In genomic region chrX:106608016-106608415, GRCh38 we compare ENCODE assay signal across 13 cellular contexts. TPM values are rescaled to one million over a fixed set of nuclear protein-coding genes. Genes with fewer than 3 reads are reported as not detected.
A peak's percentile ranks its signal among the peaks of the same experiment; 100 is the strongest.
DNase-seq lines count a peak whose midpoint lies in the region; ATAC-seq and TF ChIP-seq lines count a peak whose summit lies in the region.
"Had no signal": no experiment of that assay in that cellular context is flagged by ENCODE, and none has a peak within 500 bp of the region (broad histone marks: within the 10 kb centered on the region; RNA-seq: fewer than 3 reads in every experiment).

No MANE protein-coding gene starts in this region.

- no peaks in the 10 kb centered on the region for H3K27me3 ChIP-seq in neural cell (ENCODE audit: insufficient read depth, low read depth, low read length)
- H3K27me3 ChIP-seq: brain microvascular endothelial cell, gastroesophageal sphincter had no signal

- no peaks in the 10 kb centered on the region for H3K9me2 ChIP-seq in neural cell (ENCODE audit: insufficient read depth, low read length)

- DNase-seq in activated T-cell treated with anti-CD3 and anti-CD28 coated beads for 4 hours (peak; percentile 1), NCI-H1436 (lab: John Stamatoyannopoulos, UW) (peak; percentile 93), mesothelial cell of epicardium (ENCODE audit: low spot score in 2 of 2, unreplicated experiment in 2 of 2) (no peak)
- DNase-seq in activated T-cell treated with anti-CD3 and anti-CD28 coated beads, Interleukin-2, amount 50 U/mL, for 48 hours: no peak
- no peak for DNase-seq in activated CD4-positive, alpha-beta T cell treated with anti-CD3 and anti-CD28 coated beads, Interleukin-2, amount 10 ng/mL, durations not matched to agents 7 days and 5 days
- DNase-seq in activated CD4-positive, CD25-positive, alpha-beta regulatory T cell (lab: John Stamatoyannopoulos, UW): no peak
- DNase-seq: brain microvascular endothelial cell, EL, SIG-M5 had no signal

- POLR2A ChIA-PET in activated CD4-positive, alpha-beta T cell treated with anti-CD3 and anti-CD28 coated beads, Interleukin-2, amount 10 ng/mL, durations not matched to agents 7 days and 5 days (lab: Charles Lee): no interaction called here

- peak overlapping the region; percentile 36 for H3K9ac ChIP-seq in neural cell (ENCODE audit: low read length)

- ATAC-seq in GM19397 (IDR thresholded peaks at IDR 0.05; ENCODE audit: unreplicated experiment): no peak
- ATAC-seq: gastroesophageal sphincter had no signal

- peak overlapping the region; percentile 78 for H3K27ac ChIP-seq in neural cell (ENCODE audit: low read length)
- H3K27ac ChIP-seq: brain microvascular endothelial cell, gastroesophageal sphincter, prostate gland had no signal

- H3K4me3 ChIP-seq in neural cell (ENCODE audit: low read length): peak overlapping the region; percentile 33
- H3K4me3 ChIP-seq: gastroesophageal sphincter, prostate gland had no signal

- CTCF ChIA-PET in activated CD4-positive, alpha-beta T cell treated with anti-CD3 and anti-CD28 coated beads, Interleukin-2, amount 10 ng/mL, durations not matched to agents 7 days and 5 days (lab: Charles Lee): interaction anchor here (1.1 kb wide), 1 partner anchor 127 kb away, joined by 3 read pairs; no protein-coding TSS in a partner anchor

- no peak overlapping the region for H3K4me3 Mint-ChIP-seq in activated CD4-positive, alpha-beta T cell treated with anti-CD3 and anti-CD28 coated beads, Interleukin-2, amount 10 ng/mL, durations not matched to agents 7 days and 5 days
- H3K4me3 Mint-ChIP-seq in mesothelial cell of epicardium: no peak overlapping the region

- H3K27ac Mint-ChIP-seq in activated CD4-positive, alpha-beta T cell treated with anti-CD3 and anti-CD28 coated beads, Interleukin-2, amount 10 ng/mL, durations not matched to agents 7 days and 5 days: peak overlapping the region; percentile 25
- no peak overlapping the region for H3K27ac Mint-ChIP-seq in mesothelial cell of epicardium

- H3K4me2 ChIP-seq in neural cell (ENCODE audit: low read length): no peak overlapping the region

- H4K20me1 ChIP-seq in neural cell (ENCODE audit: insufficient read depth): no peaks in the 10 kb centered on the region

- H3K27me3 Mint-ChIP-seq in activated CD4-positive, alpha-beta T cell treated with anti-CD3 and anti-CD28 coated beads, Interleukin-2, amount 10 ng/mL, durations not matched to agents 7 days and 5 days: peaks cover 3% of the 10 kb centered on the region
- H3K27me3 Mint-ChIP-seq in mesothelial cell of epicardium (ENCODE audit: low read depth): peaks cover 33% of the 10 kb centered on the region

- TF ChIP-seq EP300 in neural cell (conservative IDR thresholded peaks at IDR 0.05; ENCODE audit: poor library complexity, severe bottlenecking): peak; percentile 60

- TF ChIP-seq RAD21 in neural cell (conservative IDR thresholded peaks at IDR 0.05): no peak

- TF ChIP-seq CTCF in neural cell (IDR thresholded peaks at IDR 0.05; ENCODE audit: poor library complexity, severe bottlenecking) (no peak), mesothelial cell of epicardium (IDR thresholded peaks at IDR 0.05; ENCODE audit: unreplicated experiment) (no peak)

- no peaks in the 10 kb centered on the region for H3K9me3 Mint-ChIP-seq in activated CD4-positive, alpha-beta T cell treated with anti-CD3 and anti-CD28 coated beads, Interleukin-2, amount 10 ng/mL, durations not matched to agents 7 days and 5 days
- peaks cover 13% of the 10 kb centered on the region for H3K9me3 Mint-ChIP-seq in mesothelial cell of epicardium

- no peaks in the 10 kb centered on the region for H3K79me2 ChIP-seq in neural cell (replicated peaks; ENCODE audit: insufficient read depth, low read length)

- H3K36me3 Mint-ChIP-seq in activated CD4-positive, alpha-beta T cell treated with anti-CD3 and anti-CD28 coated beads, Interleukin-2, amount 10 ng/mL, durations not matched to agents 7 days and 5 days (ENCODE audit: low read depth): no peaks in the 10 kb centered on the region
- no peaks in the 10 kb centered on the region for H3K36me3 Mint-ChIP-seq in mesothelial cell of epicardium

- no peaks in the 10 kb centered on the region for H3K9me3 ChIP-seq in neural cell (ENCODE audit: low read length)
- H3K9me3 ChIP-seq: gastroesophageal sphincter, prostate gland had no signal

- H3K4me1 Mint-ChIP-seq in activated CD4-positive, alpha-beta T cell treated with anti-CD3 and anti-CD28 coated beads, Interleukin-2, amount 10 ng/mL, durations not matched to agents 7 days and 5 days: peaks cover 14% of the 10 kb centered on the region
- H3K4me1 Mint-ChIP-seq in mesothelial cell of epicardium: peaks cover 9% of the 10 kb centered on the region

- H3K36me3 ChIP-seq in neural cell (ENCODE audit: insufficient read depth, low read length): no peaks in the 10 kb centered on the region
- H3K36me3 ChIP-seq: brain microvascular endothelial cell, gastroesophageal sphincter, prostate gland had no signal

- H2AFZ ChIP-seq in neural cell (ENCODE audit: low read depth, low read length): no peak overlapping the region

- no peaks in the 10 kb centered on the region for H3F3A ChIP-seq in neural cell (ENCODE audit: insufficient read depth, low read length, poor library complexity, severe bottlenecking)

TF ChIP-seq in neural cell, 6 proteins besides CTCF, POLR2A, EP300 and RAD21:
- TF ChIP-seq EZH2 (IDR thresholded peaks at IDR 0.05; ENCODE audit: borderline replicate concordance, insufficient read depth, low read length, poor library complexity, severe bottlenecking) (no peak), TAF1 (IDR thresholded peaks at IDR 0.05; ENCODE audit: low read depth) (no peak), REST (IDR thresholded peaks at IDR 0.05; ENCODE audit: borderline replicate concordance) (no peak), SMC3 (conservative IDR thresholded peaks at IDR 0.05; ENCODE audit: poor library complexity) (no peak), MXI1 (conservative IDR thresholded peaks at IDR 0.05; ENCODE audit: poor library complexity, severe bottlenecking) (no peak), POLR2AphosphoS5 (IDR thresholded peaks at IDR 0.05) (no peak)

RNA-seq across cellular contexts. Expression of gene RADX, which starts 3.8 kb away (rescaled TPM):
- total RNA-seq in activated CD4-positive, alpha-beta T cell treated with anti-CD3 and anti-CD28 coated beads, Interleukin-2, amount 10 ng/mL, durations not matched to agents 7 days and 5 days: 1 to 10 TPM; 7.8 TPM
- 67.5 and 78.9 TPM in 2 replicates for polyA plus RNA-seq in neural cell
- 68.4 and 82.1 TPM in 2 replicates for polyA minus RNA-seq in neural cell
- total RNA-seq in mesothelial cell of epicardium: 1.7 to 2.9 TPM (median 1.8 TPM) in 3 replicates

Comparison
In these comparisons a context has a peak if more than half of its experiments do, and no peak if none do; other contexts are left out.
1. DNase-seq: peak in activated T-cell treated with anti-CD3 and anti-CD28 coated beads for 4 hours (single experiment) and NCI-H1436 (single experiment); none in activated T-cell treated with anti-CD3 and anti-CD28 coated beads, Interleukin-2, amount 50 U/mL, for 48 hours (0 of 2), activated CD4-positive, alpha-beta T cell treated with anti-CD3 and anti-CD28 coated beads, Interleukin-2, amount 10 ng/mL, durations not matched to agents 7 days and 5 days (single experiment), activated CD4-positive, CD25-positive, alpha-beta regulatory T cell (0 of 4) and mesothelial cell of epicardium (0 of 2).